ENCODE assay signal across 10 cellular contexts in genomic region chr17:57606111-57606875, GRCh38.
A peak's percentile ranks its signal among the peaks of the same experiment; 100 is the strongest.
DNase-seq lines count a peak whose midpoint lies in the region; ATAC-seq and TF ChIP-seq lines count a peak whose summit lies in the region.
"Had no signal": no experiment of that assay in that cellular context is flagged by ENCODE, and none has a peak within 500 bp of the region (broad histone marks: within the 10 kb centered on the region; RNA-seq: fewer than 3 reads in every experiment).

No MANE protein-coding gene starts in this region.

- intact Hi-C loops in adrenal gland (cut with DNase I), result no loop called here

- no peak overlapping the region for H3K4me3 Mint-ChIP-seq in neural progenitor cell

- no peak overlapping the region for H3K4me2 ChIP-seq in neural progenitor cell

- peaks cover 59% of the 10 kb centered on the region for H3K4me1 Mint-ChIP-seq in neural progenitor cell

- H3K27me3 ChIP-seq in adrenal gland (no peaks in the 10 kb centered on the region), neural progenitor cell (no peaks in the 10 kb centered on the region)

- H3K36me3 ChIP-seq in KOPT-K1 (ENCODE audit: insufficient read depth, low read length) (peaks cover 53% of the 10 kb centered on the region), adrenal gland (replicated peaks in 1 of 2) (no peaks in the 10 kb centered on the region), neural progenitor cell (no peaks in the 10 kb centered on the region)

- H3K9me3 ChIP-seq in KOPT-K1 (ENCODE audit: insufficient read depth, low read length, poor library complexity, severe bottlenecking), result no peaks in the 10 kb centered on the region
- no peaks in the 10 kb centered on the region for H3K9me3 ChIP-seq in adrenal gland (replicated peaks in 1 of 3)
- no peaks in the 10 kb centered on the region for H3K9me3 ChIP-seq in neural progenitor cell (ENCODE audit: low read depth)

- DNase-seq in DMS53 (lab: John Stamatoyannopoulos, UW) (peak; percentile 68), adrenal gland (peak in 3 of 7 donors; percentile 6 to 46 (median 9)), neural progenitor cell (ENCODE audit: low spot score) (no peak), epidermal melanocyte (ENCODE audit: insufficient read length, low spot score) (no peak), kidney glomerular epithelial cell (lab: John Stamatoyannopoulos, UW) (no peak), HCEC 1CT (no peak)
- DNase-seq: cortex of kidney, NCI-H226 had no signal

- H3K27ac ChIP-seq in KOPT-K1 (ENCODE audit: low read depth, low read length, poor library complexity, severe bottlenecking) (peak overlapping the region; percentile 97), adrenal gland (peak overlapping the region in 3 of 5 donors; percentile 57 to 77 (median 59)), neural progenitor cell (no peak overlapping the region)

- no peaks in the 10 kb centered on the region for H3K9me3 Mint-ChIP-seq in neural progenitor cell

- no peak for ATAC-seq in GM18909 (IDR thresholded peaks at IDR 0.05; ENCODE audit: poor library complexity, unreplicated experiment)

- H3K36me3 Mint-ChIP-seq in neural progenitor cell, result peaks cover 24% of the 10 kb centered on the region

- 78 to 89% (median 85%) methylated on average over 4 to 6 of the region's 6 CpGs for WGBS in adrenal gland, 4 donors

- H4K20me1 ChIP-seq in neural progenitor cell (ENCODE audit: low read depth), result peaks cover 69% of the 10 kb centered on the region

- H3K4me1 ChIP-seq in adrenal gland (replicated peaks in 1 of 2) (peaks cover 28 to 55% of the 10 kb centered on the region in 2 donors), neural progenitor cell (peaks cover 44% of the 10 kb centered on the region)

- TF ChIP-seq POLR2A in adrenal gland (IDR thresholded peaks at IDR 0.05), result no peak

- H3K27me3 Mint-ChIP-seq in neural progenitor cell (ENCODE audit: insufficient read depth, low read depth), result peaks cover 4% of the 10 kb centered on the region

- no peak overlapping the region for H2AFZ ChIP-seq in neural progenitor cell (replicated peaks)

- H3K27ac Mint-ChIP-seq in neural progenitor cell, result peak overlapping the region; percentile 57

- H3K9ac ChIP-seq in neural progenitor cell, result no peak overlapping the region

- H3F3A ChIP-seq in neural progenitor cell (ENCODE audit: low read depth), result peaks cover 14% of the 10 kb centered on the region

- H3K4me3 ChIP-seq in adrenal gland (no peak overlapping the region), neural progenitor cell (no peak overlapping the region)

- TF ChIP-seq CTCF in adrenal gland (IDR thresholded peaks at IDR 0.05) (no peak), neural progenitor cell (IDR thresholded peaks at IDR 0.05) (no peak)

- H3K79me2 ChIP-seq in neural progenitor cell (ENCODE audit: low read depth), result no peaks in the 10 kb centered on the region
